Comparison of ENCODE assay signal across 8 cellular contexts in the genomic region with DNA sequence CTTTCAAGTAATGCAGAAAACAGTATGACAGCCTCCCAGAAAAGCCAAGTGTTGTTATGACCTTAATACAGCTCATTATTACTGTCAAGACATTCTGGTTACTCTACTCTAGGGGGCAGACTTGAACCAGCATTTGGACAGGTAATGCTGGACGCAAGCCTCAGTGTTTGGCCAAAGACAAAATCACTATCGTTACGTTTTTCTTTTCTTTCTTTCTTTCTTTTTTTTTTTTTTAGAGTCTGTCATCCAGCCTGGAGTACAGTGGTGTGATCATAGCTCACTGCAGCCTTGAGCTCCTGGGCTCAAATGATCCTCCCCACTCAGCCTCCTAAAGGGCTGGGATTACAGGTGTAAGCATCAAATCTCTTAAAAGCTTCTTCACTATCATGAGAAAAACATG. TPM values are rescaled to one million over a fixed set of nuclear protein-coding genes. Genes with fewer than 3 reads are reported as not detected.
DNase-seq lines count a peak whose midpoint lies in the region; FAIRE-seq and TF ChIP-seq lines count a peak whose summit lies in the region.

No MANE protein-coding gene starts in this region.

- H3K9me3 ChIP-seq in endothelial cell of umbilical vein (replicated peaks; ENCODE audit: control insufficient read depth, insufficient read depth, low read length) = no peaks in the 10 kb centered on the region

- POLR2A ChIA-PET in RWPE1 (lab: Yijun Ruan, JAX; ENCODE audit: low non-redundant PET) = no interaction called here
- POLR2A ChIA-PET in endothelial cell of umbilical vein (lab: Charles Lee) = no interaction called here

- H3K4me3 ChIP-seq in GM12864 (ENCODE audit: low read depth, low read length) = no peak overlapping the region
- no peak overlapping the region for H3K4me3 ChIP-seq in endothelial cell of umbilical vein (replicated peaks in 1 of 3; ENCODE audit: insufficient read depth in 1 of 3, low read depth in 1 of 3, low read length in 3 of 3)

- H3K36me3 ChIP-seq in endothelial cell of umbilical vein (ENCODE audit: control insufficient read depth in 2 of 2, extremely low read depth in 1 of 2, insufficient read depth in 2 of 2, low read length in 2 of 2) = no peaks in the 10 kb centered on the region

- no TSS peak for BruUV-seq in endothelial cell of umbilical vein (replicated peaks; lab: Mats Ljungman, UMichigan)

- DNase-seq in AG08396 (ENCODE audit: low spot score) (peak; percentile 70), GM12864 (ENCODE audit: low read depth) (peak; percentile 21), HCEC 1CT (peak; percentile 62), Kasumi-1 (lab: John Stamatoyannopoulos, UW) (peak; percentile 69 to 70), RWPE1 (ENCODE audit: low spot score) (peak; percentile 66), endothelial cell of umbilical vein (ENCODE audit: low read depth, low spot score) (peak; percentile 52), midbrain (lab: John Stamatoyannopoulos, UW) (peak; percentile 53), activated gamma-delta T cell (lab: John Stamatoyannopoulos, UW) (no peak)

- no peaks in the 10 kb centered on the region for H3K4me1 ChIP-seq in endothelial cell of umbilical vein (ENCODE audit: control insufficient read depth, extremely low read depth, insufficient read depth, low read length)

- no peak overlapping the region for H3K9ac ChIP-seq in endothelial cell of umbilical vein (replicated peaks; ENCODE audit: extremely low read depth, insufficient read depth, low read length)

- TF ChIP-seq CTCF in GM12864 (IDR thresholded peaks at IDR 0.05; ENCODE audit: low read depth, low read length, missing control alignments) (peak; percentile 67), RWPE1 (conservative IDR thresholded peaks at IDR 0.05; ENCODE audit: low read depth) (peak; percentile 73), endothelial cell of umbilical vein (IDR thresholded peaks at IDR 0.05; ENCODE audit: extremely low read depth in 1 of 2, insufficient read depth in 1 of 2, low read depth in 1 of 2, low read length in 2 of 2) (peak; percentile 55 to 68)

- no peaks in the 10 kb centered on the region for H3K9me1 ChIP-seq in endothelial cell of umbilical vein (replicated peaks; ENCODE audit: control insufficient read depth, extremely low read depth, insufficient read depth, low read length)

- peak overlapping the region; percentile 21 for H2AFZ ChIP-seq in endothelial cell of umbilical vein (ENCODE audit: low read depth, low read length)

- intact Hi-C loops in endothelial cell of umbilical vein (cut with micrococcal nuclease) = loop anchor here (1.0 to 10.0 kb wide), 8 partner anchors 127 to 1172 kb away; no protein-coding TSS in a partner anchor

- H3K79me2 ChIP-seq in endothelial cell of umbilical vein (ENCODE audit: control insufficient read depth, insufficient read depth, low read length) = no peaks in the 10 kb centered on the region

- peak; percentile 93 for FAIRE-seq in endothelial cell of umbilical vein (lab: Jason Lieb, UNC)

- no peaks in the 10 kb centered on the region for H4K20me1 ChIP-seq in endothelial cell of umbilical vein (replicated peaks; ENCODE audit: control insufficient read depth, extremely low read depth, insufficient read depth, low read length)

- TF ChIP-seq POLR2A in endothelial cell of umbilical vein (IDR thresholded peaks at IDR 0.05; ENCODE audit: low read depth, low read length) = no peak

- no peak overlapping the region for H3K4me2 ChIP-seq in endothelial cell of umbilical vein (ENCODE audit: insufficient read depth, low read length)

- H3K27ac ChIP-seq in RWPE1 = no peak overlapping the region
- no peak overlapping the region for H3K27ac ChIP-seq in endothelial cell of umbilical vein (ENCODE audit: insufficient read depth, low read depth, low read length)

- dilution Hi-C loops in endothelial cell of umbilical vein (cut with MboI; ENCODE audit: extremely low pct_ligation_motif_present, low sequenced_read_pairs) = no loop called here

- H3K27me3 ChIP-seq in endothelial cell of umbilical vein (ENCODE audit: control insufficient read depth in 2 of 2, insufficient read depth in 2 of 2, low read length in 2 of 2) = peaks cover 3 to 5% of the 10 kb centered on the region in 2 experiments

- CTCF ChIA-PET in RWPE1 (lab: Yijun Ruan, JAX) (interaction anchor here (0.5 to 2.7 kb wide), 29 partner anchors 23 to 1391 kb away, joined by 3 to 46 read pairs (median 4); no protein-coding TSS in a partner anchor), endothelial cell of umbilical vein (lab: Charles Lee) (interaction anchor here (0.5 to 4.1 kb wide), 112 partner anchors 8 to 1207 kb away, joined by 3 to 292 read pairs (median 4); a partner anchor contains a TSS)

TF ChIP-seq in endothelial cell of umbilical vein, 7 proteins besides CTCF, POLR2A, EP300 and RAD21:
- TF ChIP-seq JUN (IDR thresholded peaks at IDR 0.05; ENCODE audit: borderline replicate concordance, insufficient read depth, insufficient read length, low read depth) (no peak), GATA2 (IDR thresholded peaks at IDR 0.05; ENCODE audit: insufficient read depth, insufficient read length, low read depth, low read length) (no peak), MYC (IDR thresholded peaks at IDR 0.05; ENCODE audit: low read depth, low read length) (no peak), EZH2 (IDR thresholded peaks at IDR 0.05; ENCODE audit: borderline replicate concordance, low read depth, low read length, severe bottlenecking) (no peak), POLR2AphosphoS5 (IDR thresholded peaks at IDR 0.05; ENCODE audit: insufficient read depth, low read depth, low read length) (no peak), FOS (IDR thresholded peaks at IDR 0.05; ENCODE audit: borderline replicate concordance, insufficient read depth, low read length) (no peak)
- TF ChIP-seq, protein P1, sequence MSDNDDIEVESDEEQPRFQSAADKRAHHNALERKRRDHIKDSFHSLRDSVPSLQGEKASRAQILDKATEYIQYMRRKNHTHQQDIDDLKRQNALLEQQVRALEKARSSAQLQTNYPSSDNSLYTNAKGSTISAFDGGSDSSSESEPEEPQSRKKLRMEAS (IDR thresholded peaks at IDR 0.05; ENCODE audit: insufficient read depth, insufficient read length) = no peak

RNA-seq across cellular contexts. Expression of a gene that starts 29.4 kb away (rescaled TPM):
- total RNA-seq in endothelial cell of umbilical vein = 5.4 and 5.6 TPM in 2 replicates
- 6.6 and 8.6 TPM in 2 replicates for polyA plus RNA-seq in endothelial cell of umbilical vein
- 5.4 and 5.7 TPM in 2 replicates for polyA plus RNA-seq in endothelial cell of umbilical vein (2011; cell fraction: cytosol; rRNA removed)
- polyA plus RNA-seq in endothelial cell of umbilical vein (2011; cell fraction: nucleus; rRNA removed) = 2.5 and 2.9 TPM in 2 replicates
- polyA plus RNA-seq in endothelial cell of umbilical vein (2012) = 3.5 and 3.6 TPM in 2 replicates
- polyA minus RNA-seq in endothelial cell of umbilical vein = 5.6 and 6.4 TPM in 2 replicates
- 3.3 TPM for polyA minus RNA-seq in endothelial cell of umbilical vein (2011; cell fraction: cytosol; rRNA and poly(A)+ RNA removed)
- polyA minus RNA-seq in endothelial cell of umbilical vein (2011; cell fraction: nucleus; rRNA and poly(A)+ RNA removed) = 2.1 and 2.4 TPM in 2 replicates
